Comparison of ENCODE assay signal across 17 cellular contexts in genomic region chr16:54654429-54654828, GRCh38.
DNase-seq lines count a peak whose midpoint lies in the region; ATAC-seq and TF ChIP-seq lines count a peak whose summit lies in the region.
"Had no signal": no experiment of that assay in that cellular context is flagged by ENCODE, and none has a peak within 500 bp of the region (broad histone marks: within the 10 kb centered on the region; RNA-seq: fewer than 3 reads in every experiment).

No MANE protein-coding gene starts in this region.

- H3K36me3 ChIP-seq in SJCRH30: no peaks in the 10 kb centered on the region
- no peaks in the 10 kb centered on the region for H3K36me3 ChIP-seq in lower lobe of right lung
- H3K36me3 ChIP-seq in uterus: no peaks in the 10 kb centered on the region
- H3K36me3 ChIP-seq: MG63 had no signal

- H3K27me3 ChIP-seq in SJCRH30 (no peaks in the 10 kb centered on the region), lower lobe of right lung (ENCODE audit: low read depth) (no peaks in the 10 kb centered on the region), uterus (no peaks in the 10 kb centered on the region)
- H3K27me3 ChIP-seq: MG63 had no signal

- H3K9me3 ChIP-seq in SJCRH30 (replicated peaks) (no peaks in the 10 kb centered on the region; the same call in 1 of the 2 replicates), lower lobe of right lung (no peaks in the 10 kb centered on the region), uterus (no peaks in the 10 kb centered on the region)

- DNase-seq in Right ventricle myocardium inferior (ENCODE audit: missing footprints): no peak
- no peak for DNase-seq in left cardiac atrium
- DNase-seq in SJCRH30: peak; percentile 59 to 80
- no peak for DNase-seq in lower lobe of right lung
- DNase-seq in uterus: no peak
- DNase-seq in superior temporal gyrus (ENCODE audit: extremely low spot score): no peak
- no peak for DNase-seq in DMS53 (lab: John Stamatoyannopoulos, UW)
- DNase-seq: ACHN; activated CD4-positive, alpha-beta T cell treated with anti-CD3 and anti-CD28 coated beads for 36 hours; activated naive CD8-positive, alpha-beta T cell treated with anti-CD3 and anti-CD28 coated beads, Interleukin-2, amount 10 ng/mL, durations not matched to agents 7 days and 5 days; activated T-cell treated with anti-CD3 and anti-CD28 coated beads, Interleukin-2, amount 50 U/mL, for 1 hour; left colon; MG63; occipital lobe; stimulated activated naive CD8-positive, alpha-beta T cell treated with anti-CD3 and anti-CD28 coated beads, Interleukin-15, Interleukin-2, amounts not matched to agents 100 U/mL and 50 U/mL, for 24 hours; T-helper 17 cell had no signal

- peaks cover 20% of the 10 kb centered on the region; the same call in 1 of the 2 replicates for H3K4me1 ChIP-seq in SJCRH30
- H3K4me1 ChIP-seq in lower lobe of right lung: peaks cover 26% of the 10 kb centered on the region
- H3K4me1 ChIP-seq in uterus: peaks cover 0 to 4% of the 10 kb centered on the region in 2 donors

- intact Hi-C loops in Right ventricle myocardium inferior (cut with DNase I): loop anchor here (5.0 kb wide), 1 partner anchor 278 kb away; the partner anchor contains the start of gene IRX5
- intact Hi-C loops in left cardiac atrium (cut with DNase I): no loop called here
- intact Hi-C loops in lower lobe of right lung (cut with DNase I): no loop called here
- intact Hi-C loops in uterus (cut with DNase I; ENCODE audit: low total_unique reads): no loop called here

- peak overlapping the region; percentile 44 for H3K4me3 ChIP-seq in SJCRH30
- H3K4me3 ChIP-seq in lower lobe of right lung: no peak overlapping the region
- H3K4me3 ChIP-seq in uterus: no peak overlapping the region
- H3K4me3 ChIP-seq: MG63 had no signal

- peak; percentile 30 for ATAC-seq in Right ventricle myocardium inferior
- no peak for ATAC-seq in left cardiac atrium
- ATAC-seq in lower lobe of right lung: no peak
- ATAC-seq in HG03039 (IDR thresholded peaks at IDR 0.05; ENCODE audit: unreplicated experiment): no peak
- ATAC-seq: activated CD4-positive, alpha-beta T cell treated with anti-CD3 and anti-CD28 coated beads for 36 hours; left colon; stimulated activated naive CD8-positive, alpha-beta T cell treated with anti-CD3 and anti-CD28 coated beads, Interleukin-15, Interleukin-2, amounts not matched to agents 100 U/mL and 50 U/mL, for 24 hours; T-helper 17 cell had no signal

- TF ChIP-seq CTCF in lower lobe of right lung (IDR thresholded peaks at IDR 0.05): no peak
- no peak for TF ChIP-seq CTCF in uterus (IDR thresholded peaks at IDR 0.05)

- TF ChIP-seq POLR2A in uterus (IDR thresholded peaks at IDR 0.05): no peak

- peak overlapping the region; percentile 18; the same call in 1 of the 2 replicates for H3K27ac ChIP-seq in SJCRH30
- peak overlapping the region; percentile 59 for H3K27ac ChIP-seq in lower lobe of right lung
- peak overlapping the region in 1 of 2 donors; percentile 40 for H3K27ac ChIP-seq in uterus

Comparison
In these comparisons a context has a peak if more than half of its experiments do, and no peak if none do; other contexts are left out.
1. DNase-seq: peak in SJCRH30 (2 of 2); none in Right ventricle myocardium inferior (single experiment), left cardiac atrium (single experiment), lower lobe of right lung (single experiment), uterus (0 of 2), superior temporal gyrus (single experiment) and DMS53 (single experiment).